24 cellular contexts compared by ENCODE assay signal in the genomic region with DNA sequence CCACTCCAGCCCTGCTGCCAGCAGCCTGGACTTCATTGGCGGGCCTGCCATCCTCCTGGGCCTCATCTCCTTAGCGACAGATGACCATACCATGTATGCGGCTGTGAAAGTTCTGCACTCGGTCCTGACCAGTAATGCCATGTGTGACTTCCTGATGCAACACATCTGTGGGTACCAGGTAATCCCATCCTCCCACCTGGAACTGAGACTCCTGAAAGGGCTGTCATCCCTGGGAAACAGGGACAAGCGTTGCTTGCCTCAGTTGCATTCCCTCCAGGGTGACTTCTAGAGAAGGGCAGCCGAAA.
"Had no signal": no experiment of that assay in that cellular context is flagged by ENCODE, and none has a peak within 500 bp of the region (broad histone marks: within the 10 kb centered on the region; RNA-seq: fewer than 3 reads in every experiment).

No MANE protein-coding gene starts in this region.

- H3K9ac ChIP-seq: KMS-11 had no signal

- H3K4me3 ChIP-seq: cardiac muscle cell had no signal

- ATAC-seq: activated CD8-positive, alpha-beta T cell treated with anti-CD3 and anti-CD28 coated beads for 36 hours had no signal

- H3K27me3 ChIP-seq: brain microvascular endothelial cell had no signal

- H3K4me2 ChIP-seq: KMS-11 had no signal

- H3K27ac ChIP-seq: brain microvascular endothelial cell, cardiac muscle cell, KMS-11 had no signal

- H3K36me3 ChIP-seq: brain microvascular endothelial cell, cardiac muscle cell had no signal

- FAIRE-seq: TTC549 had no signal

- DNase-seq: activated CD4-positive, alpha-beta T cell treated with anti-CD3 and anti-CD28 coated beads, Interleukin-2, amount 10 ng/mL, durations not matched to agents 24 days and 14 days; activated CD4-positive, alpha-beta T cell treated with anti-CD3 and anti-CD28 coated beads, Interleukin-2, amount 50 U/mL, for 4 hours; activated CD8-positive, alpha-beta T cell treated with anti-CD3 and anti-CD28 coated beads for 36 hours; activated gamma-delta T cell; activated naive CD4-positive, alpha-beta T cell treated with Interleukin-2 at 50 U/mL for 16 hours; activated T-cell treated with anti-CD3 and anti-CD28 coated beads, Interleukin-2, amount 50 U/mL, for 1 hour; activated T-cell treated with anti-CD3 and anti-CD28 coated beads, Interleukin-2, amount 50 U/mL, for 72 hours; amniotic stem cell; aorta; brain microvascular endothelial cell; NCI-H1092 treated with DMSO at 0.1 percent for 48 hours; NCI-H1417; NCI-H146; NCI-H187; NCI-H2029 treated with DMSO at 0.1 percent for 48 hours; NCI-H2107; NCI-H2171; NCI-H526; NCI-H748 treated with DMSO at 0.1 percent for 48 hours; NK-92 treated with Interleukin-12 subunit alpha and Interleukin-12 subunit beta, amount 100 ng/mL, for 24 hours; Right ventricle myocardium superior had no signal
